8 cellular contexts compared by ENCODE assay signal in genomic region chrX:149830192-149830873, GRCh38. TPM values are rescaled to one million over a fixed set of nuclear protein-coding genes. Genes with fewer than 3 reads are reported as not detected.
DNase-seq lines count a peak whose midpoint lies in the region; ATAC-seq and TF ChIP-seq lines count a peak whose summit lies in the region.

No MANE protein-coding gene starts in this region.

- DNase-seq in A172 (ENCODE audit: low spot score) (peak; percentile 45), KBM-7 (peak; percentile 5), brain pericyte (ENCODE audit: low read depth, low spot score) (peak; percentile 15), lower leg skin (ENCODE audit: low spot score in 2 of 2) (no peak), SKM-1 treated with dmso at 0.1 percent for 144 hours (lab: John Stamatoyannopoulos, UW; ENCODE audit: unreplicated experiment) (no peak), cortex of kidney (lab: John Stamatoyannopoulos, UW) (no peak)

- TF ChIP-seq POLR2A in lower leg skin (IDR thresholded peaks at IDR 0.05): no peak

- WGBS in mesodermal cell (ENCODE audit: insufficient coverage in 2 of 2), 2 experiments: 0% methylated on average over 9 to 10 of the region's 18 CpGs
- 3 to 13% methylated on average over 18 of the region's 18 CpGs for WGBS in lower leg skin, 2 donors

- H3K27ac ChIP-seq in mesodermal cell (ENCODE audit: low read depth, low read length, severe bottlenecking): peak overlapping the region; percentile 92

- H3K9me3 ChIP-seq in mesodermal cell (ENCODE audit: control insufficient read depth, low read length): no peaks in the 10 kb centered on the region

- H3K4me3 ChIP-seq in mesodermal cell (ENCODE audit: extremely low read depth, insufficient read depth, low read length, poor library complexity, severe bottlenecking) (peak overlapping the region; percentile 26), lower leg skin (ENCODE audit: low read depth, poor library complexity, severe bottlenecking) (no peak overlapping the region)

- no peak for TF ChIP-seq CTCF in lower leg skin (IDR thresholded peaks at IDR 0.05)

- H3K36me3 ChIP-seq in mesodermal cell (ENCODE audit: control insufficient read depth, insufficient read depth, low read length): no peaks in the 10 kb centered on the region

- intact Hi-C loops in lower leg skin (cut with DNase I; ENCODE audit: low total_unique reads): no loop called here

- ATAC-seq in GM19043 (IDR thresholded peaks at IDR 0.05; ENCODE audit: low read depth, unreplicated experiment): peak; percentile 42

- in situ Hi-C loops in KBM-7 (cut with MboI; ENCODE audit: low pct_unique_long_range_greater_than_20kb, low sequenced_read_pairs): no loop called here

- H3K4me1 ChIP-seq in mesodermal cell (ENCODE audit: control insufficient read depth, insufficient read depth, low read length, poor library complexity, severe bottlenecking): no peaks in the 10 kb centered on the region

RNA-seq across cellular contexts. Expression of gene MAGEA9, which starts 48.6 kb away (rescaled TPM):
- not detected in 2 replicates for total RNA-seq in A172 (2014; rRNA removed; shearing (Covaris generic))
- polyA plus RNA-seq in mesodermal cell (2013, experiment 1 of 2): not detected
- polyA plus RNA-seq in mesodermal cell (2013, experiment 2 of 2): not detected
- total RNA-seq in lower leg skin: not detected

RNA-seq across cellular contexts. Expression of gene MAGEA8, which starts 50.6 kb away (rescaled TPM):
- not detected in 2 replicates for total RNA-seq in A172 (2014; rRNA removed; shearing (Covaris generic))
- not detected for polyA plus RNA-seq in mesodermal cell (2013, experiment 1 of 2)
- not detected for polyA plus RNA-seq in mesodermal cell (2013, experiment 2 of 2)
- total RNA-seq in lower leg skin: not detected

RNA-seq across cellular contexts. Expression of gene HSFX1, which starts 56.5 kb away (rescaled TPM):
- total RNA-seq in A172 (2014; rRNA removed; shearing (Covaris generic)): 0.19 and 0.84 TPM in 2 replicates
- 2.2 TPM for polyA plus RNA-seq in mesodermal cell (2013, experiment 1 of 2)
- 1.4 TPM for polyA plus RNA-seq in mesodermal cell (2013, experiment 2 of 2)
- total RNA-seq in lower leg skin: 1 to 10 TPM in 3 of 4 donors, not detected in 1; 2.1 to 2.6 (median 2.2) TPM

Comparison
In these comparisons a context has a peak if more than half of its experiments do, and no peak if none do; other contexts are left out.
1. DNase-seq: peak in A172 (single experiment), KBM-7 (single experiment) and brain pericyte (single experiment); none in lower leg skin (0 of 2), SKM-1 treated with dmso at 0.1 percent for 144 hours (single experiment) and cortex of kidney (single experiment).